1 cellular context compared by ENCODE assay signal in genomic region chr12:51589060-51589459, GRCh38.
TF ChIP-seq lines count a peak whose summit lies in the region.

No MANE protein-coding gene starts in this region.

TF ChIP-seq in HEK293, 187 proteins besides CTCF, POLR2A, EP300 and RAD21 (continued from another document):
- peak; percentile 39; the same call in 1 of the 2 replicates for TF ChIP-seq ZIC2 (tag by site-specific recombination; IDR thresholded peaks at IDR 0.05)
